In genomic region chr11:2885017-2885675, GRCh38 we compare ENCODE assay signal across 9 cellular contexts. TPM values are rescaled to one million over a fixed set of nuclear protein-coding genes. Genes with fewer than 3 reads are reported as not detected.
DNase-seq lines count a peak whose midpoint lies in the region; ATAC-seq and TF ChIP-seq lines count a peak whose summit lies in the region.
"Had no signal": no experiment of that assay in that cellular context is flagged by ENCODE, and none has a peak within 500 bp of the region (broad histone marks: within the 10 kb centered on the region; RNA-seq: fewer than 3 reads in every experiment).

No MANE protein-coding gene starts in this region.

- peaks cover 11% of the 10 kb centered on the region for H3K4me1 Mint-ChIP-seq in activated CD4-positive, alpha-beta memory T cell treated with anti-CD3 and anti-CD28 coated beads, Interleukin-2, amount 10 ng/mL, durations not matched to agents 7 days and 5 days
- H3K4me1 Mint-ChIP-seq in natural killer cell, result peaks cover 16 to 17% of the 10 kb centered on the region in 2 donors

- H3K9me3 Mint-ChIP-seq in activated CD4-positive, alpha-beta memory T cell treated with anti-CD3 and anti-CD28 coated beads, Interleukin-2, amount 10 ng/mL, durations not matched to agents 7 days and 5 days, result no peaks in the 10 kb centered on the region
- H3K9me3 Mint-ChIP-seq in natural killer cell, result no peaks in the 10 kb centered on the region
- H3K9me3 Mint-ChIP-seq: activated naive CD4-positive, alpha-beta T cell treated with anti-CD3 and anti-CD28 coated beads, Interleukin-2, amount 50 U/mL, for 72 hours had no signal

- DNase-seq in DMS79 treated with DMSO at 0.1 percent for 48 hours (lab: John Stamatoyannopoulos, UW) (peak; percentile 4), DMS79 (lab: John Stamatoyannopoulos, UW) (no peak), HuH-7 (ENCODE audit: low spot score) (peak; percentile 83), fibroblast of pulmonary artery (ENCODE audit: low read depth) (peak; percentile 50), natural killer cell (peak; percentile 47)
- peak; percentile 41 for DNase-seq in activated CD4-positive, alpha-beta memory T cell treated with anti-CD3 and anti-CD28 coated beads, Interleukin-2, amount 10 ng/mL, durations not matched to agents 7 days and 5 days

- peak overlapping the region; percentile 84 for H3K4me3 Mint-ChIP-seq in activated CD4-positive, alpha-beta memory T cell treated with anti-CD3 and anti-CD28 coated beads, Interleukin-2, amount 10 ng/mL, durations not matched to agents 7 days and 5 days
- peak overlapping the region; percentile 91 for H3K4me3 Mint-ChIP-seq in natural killer cell

- POLR2A ChIA-PET in activated CD4-positive, alpha-beta memory T cell treated with anti-CD3 and anti-CD28 coated beads, Interleukin-2, amount 10 ng/mL, durations not matched to agents 7 days and 5 days (lab: Charles Lee), result interaction anchor here (1.2 to 2.2 kb wide), 3 partner anchors 17 to 352 kb away, joined by 3 to 8 read pairs (median 6); partner anchors contain the start of gene PHLDA2

- ATAC-seq in natural killer cell (peak; percentile 13 to 15 (median 15)), HG03521 (IDR thresholded peaks at IDR 0.05; ENCODE audit: unreplicated experiment) (no peak), GM21515 (IDR thresholded peaks at IDR 0.05; ENCODE audit: unreplicated experiment) (no peak)

- peak overlapping the region; percentile 60 for H3K4me3 ChIP-seq in fibroblast of pulmonary artery (replicated peaks; ENCODE audit: low read depth, low read length)

- CTCF ChIA-PET in activated CD4-positive, alpha-beta memory T cell treated with anti-CD3 and anti-CD28 coated beads, Interleukin-2, amount 10 ng/mL, durations not matched to agents 7 days and 5 days (lab: Charles Lee), result interaction anchor here (10.9 kb wide), 1 partner anchor 352 kb away, joined by 216 read pairs; no protein-coding TSS in a partner anchor

- H3K36me3 Mint-ChIP-seq in activated CD4-positive, alpha-beta memory T cell treated with anti-CD3 and anti-CD28 coated beads, Interleukin-2, amount 10 ng/mL, durations not matched to agents 7 days and 5 days (ENCODE audit: low read depth), result no peaks in the 10 kb centered on the region
- H3K36me3 Mint-ChIP-seq in natural killer cell, result no peaks in the 10 kb centered on the region

- intact Hi-C loops in natural killer cell (cut with micrococcal nuclease), result no loop called here

- no peak overlapping the region for H3K27ac Mint-ChIP-seq in activated CD4-positive, alpha-beta memory T cell treated with anti-CD3 and anti-CD28 coated beads, Interleukin-2, amount 10 ng/mL, durations not matched to agents 7 days and 5 days
- H3K27ac Mint-ChIP-seq in natural killer cell, result peak overlapping the region in 1 of 2 donors; percentile 67
- H3K27ac Mint-ChIP-seq: activated naive CD4-positive, alpha-beta T cell treated with anti-CD3 and anti-CD28 coated beads, Interleukin-2, amount 50 U/mL, for 72 hours had no signal

- H3K27me3 Mint-ChIP-seq in activated CD4-positive, alpha-beta memory T cell treated with anti-CD3 and anti-CD28 coated beads, Interleukin-2, amount 10 ng/mL, durations not matched to agents 7 days and 5 days, result peaks cover 39% of the 10 kb centered on the region
- peaks cover 8 to 20% of the 10 kb centered on the region in 2 donors for H3K27me3 Mint-ChIP-seq in natural killer cell (ENCODE audit: low read depth in 2 of 2)

- TF ChIP-seq CTCF in fibroblast of pulmonary artery (IDR thresholded peaks at IDR 0.05; ENCODE audit: low read length, missing control alignments) (no peak), natural killer cell (IDR thresholded peaks at IDR 0.05) (peak; percentile 17)

RNA-seq across cellular contexts. Expression of gene CDKN1C, which starts 0.4 kb away (rescaled TPM):
- under 1 TPM; 0.55 to 0.60 TPM for total RNA-seq in activated CD4-positive, alpha-beta memory T cell treated with anti-CD3 and anti-CD28 coated beads, Interleukin-2, amount 10 ng/mL, durations not matched to agents 7 days and 5 days
- total RNA-seq in natural killer cell, result 10 to 100 TPM in 1 of 3 donors, 1 to 10 TPM in 2; 2.6 to 27.9 (median 6.3) TPM

RNA-seq across cellular contexts. Expression of gene PHLDA2, which starts 44.1 kb away (rescaled TPM):
- 1 to 10 TPM; 3.7 to 5.0 TPM for total RNA-seq in activated CD4-positive, alpha-beta memory T cell treated with anti-CD3 and anti-CD28 coated beads, Interleukin-2, amount 10 ng/mL, durations not matched to agents 7 days and 5 days
- 1 to 10 TPM in 2 of 3 donors, under 1 TPM in 1; 0.79 to 3.2 (median 2.2) TPM for total RNA-seq in natural killer cell

Comparison
In these comparisons a context has a peak if more than half of its experiments do, and no peak if none do; other contexts are left out.
1. ATAC-seq: peak in natural killer cell (3 of 3); none in HG03521 (single experiment) and GM21515 (single experiment).